Comparison of ENCODE assay signal across 10 cellular contexts in the genomic region with DNA sequence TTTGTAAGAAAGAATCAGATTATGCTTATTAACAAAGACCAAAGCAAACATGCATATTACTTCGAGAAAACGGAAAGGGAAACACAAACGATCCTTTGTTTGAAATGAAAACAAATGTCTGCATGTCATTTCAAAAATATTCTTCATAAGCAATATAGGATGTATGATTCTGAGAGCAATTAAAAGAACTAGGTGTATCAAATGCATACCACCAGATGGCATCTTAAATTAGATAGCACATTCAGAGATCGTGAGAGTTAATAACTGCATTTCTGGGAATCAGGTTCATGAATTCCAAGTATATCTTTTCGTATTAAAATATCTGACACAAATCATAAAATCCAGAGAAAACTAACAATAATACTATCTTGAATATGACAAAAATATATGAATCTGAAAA.
DNase-seq lines count a peak whose midpoint lies in the region; FAIRE-seq and TF ChIP-seq lines count a peak whose summit lies in the region.
"Had no signal": no experiment of that assay in that cellular context is flagged by ENCODE, and none has a peak within 500 bp of the region (broad histone marks: within the 10 kb centered on the region; RNA-seq: fewer than 3 reads in every experiment).

No MANE protein-coding gene starts in this region.

- TF ChIP-seq CTCF in OCI-LY1 (IDR thresholded peaks at IDR 0.05; ENCODE audit: low read length) = peak; percentile 55; the same call in 1 of the 2 replicates
- peak in 53 of 56 donors; percentile 18 to 68 (median 46) for TF ChIP-seq CTCF in dorsolateral prefrontal cortex (IDR thresholded peaks at IDR 0.05 in 54 of 56, conservative IDR thresholded peaks at IDR 0.05 in 2 of 56; ENCODE audit: low read depth in 1 of 56, partially characterized antibody in 56 of 56)

- H3K27ac Mint-ChIP-seq in activated CD4-positive, alpha-beta T cell treated with anti-CD3 and anti-CD28 coated beads, Interleukin-2, amount 10 ng/mL, durations not matched to agents 24 days and 14 days = no peak overlapping the region

- H3K27ac ChIP-seq in OCI-LY1 (ENCODE audit: low read depth, low read length, poor library complexity, severe bottlenecking) (no peak overlapping the region), dorsolateral prefrontal cortex (peak overlapping the region in 3 of 59 donors; percentile 5 to 73 (median 21)), small intestine (ENCODE audit: low read depth in 1 of 2, low read length in 1 of 2) (no peak overlapping the region)

- H4K20me1 ChIP-seq in OCI-LY1 (ENCODE audit: insufficient read depth, low read length) = no peaks in the 10 kb centered on the region

- 31 to 41% (median 39%) methylated on average over 5 of the region's 5 CpGs for WGBS in small intestine, 3 donors

- no peaks in the 10 kb centered on the region for H3K79me2 ChIP-seq in OCI-LY1 (ENCODE audit: insufficient read depth, low read length)

- H3K9ac ChIP-seq in OCI-LY1 (ENCODE audit: low read length) = no peak overlapping the region

- DNase-seq in NCI-H2171 treated with DMSO at 0.1 percent for 48 hours (lab: John Stamatoyannopoulos, UW) = peak; percentile 25
- DNase-seq in NCI-H2171 (lab: John Stamatoyannopoulos, UW) = no peak
- DNase-seq in dorsolateral prefrontal cortex = no peak
- DNase-seq in small intestine = peak; percentile 27
- DNase-seq in D341Med (ENCODE audit: low spot score) = no peak
- no peak for DNase-seq in NOMO-1 (lab: John Stamatoyannopoulos, UW; ENCODE audit: unreplicated experiment in 2 of 2)
- DNase-seq in activated CD4-positive, alpha-beta T cell treated with anti-CD3 and anti-CD28 coated beads, Interleukin-2, amount 10 ng/mL, durations not matched to agents 24 days and 14 days = no peak
- DNase-seq: stimulated activated CD4-positive, alpha-beta T cell treated with anti-CD3 and anti-CD28 coated beads, Interleukin-1b, Interleukin-23, amount 100 ng/mL, for 48 hours had no signal

- no peaks in the 10 kb centered on the region for H3K9me3 ChIP-seq in OCI-LY1 (ENCODE audit: low read length)
- no peaks in the 10 kb centered on the region for H3K9me3 ChIP-seq in small intestine (ENCODE audit: control insufficient read depth, low read depth)

- H3K36me3 Mint-ChIP-seq in activated CD4-positive, alpha-beta T cell treated with anti-CD3 and anti-CD28 coated beads, Interleukin-2, amount 10 ng/mL, durations not matched to agents 24 days and 14 days (ENCODE audit: low read depth) = peaks cover under 1% of the 10 kb centered on the region

- H3K4me3 Mint-ChIP-seq in activated CD4-positive, alpha-beta T cell treated with anti-CD3 and anti-CD28 coated beads, Interleukin-2, amount 10 ng/mL, durations not matched to agents 24 days and 14 days = no peak overlapping the region
- H3K4me3 Mint-ChIP-seq: naive thymus-derived CD8-positive, alpha-beta T cell had no signal

- FAIRE-seq in small intestine (lab: Jason Lieb, UNC) = peak; percentile 79

- peaks cover 9% of the 10 kb centered on the region for H3K4me1 Mint-ChIP-seq in activated CD4-positive, alpha-beta T cell treated with anti-CD3 and anti-CD28 coated beads, Interleukin-2, amount 10 ng/mL, durations not matched to agents 24 days and 14 days

- H3K4me2 ChIP-seq in OCI-LY1 (ENCODE audit: low read length) = no peak overlapping the region

- peaks cover 21% of the 10 kb centered on the region for H3K4me1 ChIP-seq in OCI-LY1 (ENCODE audit: insufficient read depth, low read length, severe bottlenecking)
- H3K4me1 ChIP-seq in small intestine (ENCODE audit: control insufficient read depth in 2 of 2, insufficient read depth in 1 of 2, low read depth in 1 of 2, low read length in 1 of 2) = peaks cover 2 to 4% of the 10 kb centered on the region in 2 donors

- peaks cover 13% of the 10 kb centered on the region for H3K36me3 ChIP-seq in OCI-LY1 (ENCODE audit: insufficient read depth, low read length)
- H3K36me3 ChIP-seq in small intestine (ENCODE audit: control insufficient read depth in 2 of 2, insufficient read depth in 2 of 2, low read length in 2 of 2) = no peaks in the 10 kb centered on the region

- H3F3A ChIP-seq in OCI-LY1 (ENCODE audit: insufficient read depth, low read length) = no peaks in the 10 kb centered on the region

- H3K27me3 ChIP-seq in OCI-LY1 (ENCODE audit: insufficient read depth, low read length) = no peaks in the 10 kb centered on the region
- no peaks in the 10 kb centered on the region for H3K27me3 ChIP-seq in dorsolateral prefrontal cortex
- no peaks in the 10 kb centered on the region for H3K27me3 ChIP-seq in small intestine (ENCODE audit: control insufficient read depth in 2 of 2, insufficient read depth in 2 of 2, low read length in 2 of 2)

- H3K9me3 Mint-ChIP-seq in activated CD4-positive, alpha-beta T cell treated with anti-CD3 and anti-CD28 coated beads, Interleukin-2, amount 10 ng/mL, durations not matched to agents 24 days and 14 days = no peaks in the 10 kb centered on the region

- intact Hi-C loops in dorsolateral prefrontal cortex (cut with DNase I) = no loop called here
- intact Hi-C loops in activated CD4-positive, alpha-beta T cell treated with anti-CD3 and anti-CD28 coated beads, Interleukin-2, amount 10 ng/mL, durations not matched to agents 24 days and 14 days (cut with micrococcal nuclease) = no loop called here

- H3K4me3 ChIP-seq in OCI-LY1 (ENCODE audit: low read depth, low read length, poor library complexity, severe bottlenecking) (no peak overlapping the region), dorsolateral prefrontal cortex (peak overlapping the region in 13 of 59 donors; percentile 0 to 34 (median 12)), small intestine (ENCODE audit: low read depth in 1 of 2, low read length in 2 of 2) (no peak overlapping the region)

- H2AFZ ChIP-seq in OCI-LY1 (ENCODE audit: low read length) = no peak overlapping the region

- no peaks in the 10 kb centered on the region for H3K9me2 ChIP-seq in OCI-LY1 (ENCODE audit: low read depth, low read length)

- no peaks in the 10 kb centered on the region for H3K27me3 Mint-ChIP-seq in activated CD4-positive, alpha-beta T cell treated with anti-CD3 and anti-CD28 coated beads, Interleukin-2, amount 10 ng/mL, durations not matched to agents 24 days and 14 days
- H3K27me3 Mint-ChIP-seq: naive thymus-derived CD8-positive, alpha-beta T cell had no signal

Comparison
In these comparisons a context has a peak if more than half of its experiments do, and no peak if none do; other contexts are left out.
1. DNase-seq: peak in NCI-H2171 treated with DMSO at 0.1 percent for 48 hours (single experiment) and small intestine (single experiment); none in NCI-H2171 (single experiment), dorsolateral prefrontal cortex (0 of 10), D341Med (single experiment), NOMO-1 (0 of 2) and activated CD4-positive, alpha-beta T cell treated with anti-CD3 and anti-CD28 coated beads, Interleukin-2, amount 10 ng/mL, durations not matched to agents 24 days and 14 days (single experiment).